Comparison of ENCODE assay signal across 19 cellular contexts in genomic region chr5:138095100-138095907, GRCh38. TPM values are rescaled to one million over a fixed set of nuclear protein-coding genes. Genes with fewer than 3 reads are reported as not detected.
DNase-seq lines count a peak whose midpoint lies in the region; ATAC-seq, FAIRE-seq and TF ChIP-seq lines count a peak whose summit lies in the region.
"Had no signal": no experiment of that assay in that cellular context is flagged by ENCODE, and none has a peak within 500 bp of the region (broad histone marks: within the 10 kb centered on the region; RNA-seq: fewer than 3 reads in every experiment).

No MANE protein-coding gene starts in this region.

- H3K27me3 ChIP-seq in HepG2 (ENCODE audit: control insufficient read depth in 1 of 2, insufficient read depth in 2 of 2, low read length in 2 of 2) (no peaks in the 10 kb centered on the region), transverse colon (peaks cover 6% of the 10 kb centered on the region)

- peak; percentile 93 for FAIRE-seq in HepG2 (lab: Jason Lieb, UNC)
- FAIRE-seq: K562 had no signal

- H3K27me3 Mint-ChIP-seq in endothelial cell (ENCODE audit: unreplicated experiment), result peaks cover 9% of the 10 kb centered on the region

- ATAC-seq in HepG2, result peak; percentile 92
- ATAC-seq: K562, PC-3 had no signal

- no peak for TF ChIP-seq RAD21 in HepG2 (CRISPR knock-in tag; IDR thresholded peaks at IDR 0.05)

- no peak overlapping the region for H3K9ac ChIP-seq in HepG2 (ENCODE audit: insufficient read depth, low read depth, low read length)

- POLR2A ChIA-PET in HEK293 (lab: Yijun Ruan, JAX) (no interaction called here), HepG2 (lab: Yijun Ruan, JAX) (no interaction called here)

- H3K9me3 ChIP-seq in HEK293 (ENCODE audit: control insufficient read depth, insufficient read depth, low read depth, low read length) (no peaks in the 10 kb centered on the region), HepG2 (ENCODE audit: low read length) (no peaks in the 10 kb centered on the region), transverse colon (no peaks in the 10 kb centered on the region)

- H2AFZ ChIP-seq in HepG2 (ENCODE audit: low read length), result no peak overlapping the region

- no peak for TF ChIP-seq POLR2A in HepG2 (IDR thresholded peaks at IDR 0.05; ENCODE audit: insufficient read depth in 1 of 2, low read depth in 2 of 2, low read length in 2 of 2)
- TF ChIP-seq POLR2A in transverse colon (IDR thresholded peaks at IDR 0.05), result no peak

- H3K36me3 ChIP-seq in HEK293 (ENCODE audit: control insufficient read depth in 2 of 2, insufficient read depth in 1 of 2, low read length in 2 of 2) (no peaks in the 10 kb centered on the region), HepG2 (replicated peaks in 1 of 2; ENCODE audit: control insufficient read depth in 1 of 2, insufficient read depth in 2 of 2, low read length in 2 of 2) (no peaks in the 10 kb centered on the region), transverse colon (no peaks in the 10 kb centered on the region)

- WGBS in HepG2 (ENCODE audit: low lambda C conversion rate), result 3% methylated on average over 4 of the region's 4 CpGs
- WGBS in transverse colon (ENCODE audit: low coverage in 1 of 2), 2 donors, result 68 to 71% methylated on average over 4 of the region's 4 CpGs

- H3K4me3 ChIP-seq in HEK293 (ENCODE audit: low read depth, low read length) (no peak overlapping the region), HepG2 (replicated peaks in 1 of 3; ENCODE audit: insufficient read depth in 1 of 3, low read depth in 2 of 3, low read length in 3 of 3) (peak overlapping the region in 1 of 3 experiments; percentile 53; a peak in 2 of 6 replicates), transverse colon (no peak overlapping the region)
- H3K4me3 ChIP-seq: K562 had no signal

- no peak overlapping the region for H3K27ac Mint-ChIP-seq in endothelial cell (ENCODE audit: unreplicated experiment)

- peak overlapping the region; percentile 67 for H3K4me2 ChIP-seq in HepG2 (ENCODE audit: low read depth, low read length)

- H3K27ac ChIP-seq in HEK293 (ENCODE audit: extremely low read depth, low read depth, low read length), result no peak overlapping the region
- H3K27ac ChIP-seq in HepG2 (ENCODE audit: extremely low read length, insufficient read depth, low read length), result peak overlapping the region; percentile 61
- H3K27ac ChIP-seq in transverse colon, result no peak overlapping the region

- H3K9me3 Mint-ChIP-seq in endothelial cell (ENCODE audit: unreplicated experiment), result no peaks in the 10 kb centered on the region
- H3K9me3 Mint-ChIP-seq: CD4-positive, alpha-beta T cell had no signal

- no peaks in the 10 kb centered on the region for H4K20me1 ChIP-seq in HepG2 (ENCODE audit: insufficient read depth, low read length)

- no peaks in the 10 kb centered on the region for H3K79me2 ChIP-seq in HepG2 (ENCODE audit: insufficient read depth, low read length)

- no peak for TF ChIP-seq CTCF in HEK293 (tag by site-specific recombination; IDR thresholded peaks at IDR 0.05)
- no peak for TF ChIP-seq CTCF in endothelial cell (IDR thresholded peaks at IDR 0.05; ENCODE audit: unreplicated experiment)
- TF ChIP-seq CTCF in HepG2 (CRISPR knock-in tag; IDR thresholded peaks at IDR 0.05), result no peak
- no peak for TF ChIP-seq CTCF in transverse colon (IDR thresholded peaks at IDR 0.05)

- DNase-seq in ELF-1 (ENCODE audit: low read depth, low spot score) (peak; percentile 53), endothelial cell (ENCODE audit: low spot score) (no peak), HepG2 (ENCODE audit: low spot score) (peak; percentile 86), HPDE6-E6E7 (ENCODE audit: extremely low spot score) (no peak), transverse colon (no peak), DMS153 treated with DMSO at 0.1 percent for 48 hours (lab: John Stamatoyannopoulos, UW; ENCODE audit: unreplicated experiment) (no peak)
- DNase-seq in stimulated activated CD4-positive, alpha-beta T cell treated with anti-CD3 and anti-CD28 coated beads, Interleukin-2, amount 100 ng/mL, for 48 hours, result no peak
- DNase-seq: ACHN; CD4-positive, alpha-beta T cell; DND-41; GOT3; NCI-H1436 treated with DMSO at 0.1 percent for 48 hours; NCI-H2081 treated with DMSO at 0.1 percent for 48 hours; NCI-H2227 treated with DMSO at 0.1 percent for 48 hours; NCI-H526; PC-3 had no signal

- in situ Hi-C loops in HepG2 (cut with HindIII; ENCODE audit: extremely low pct_ligation_motif_present, low pct_unique_long_range_greater_than_20kb) (no loop called here), transverse colon (cut with MboI; ENCODE audit: low pct_ligation_motif_present in 1 of 4, low pct_unique_long_range_greater_than_20kb in 1 of 4, low sequenced_read_pairs in 3 of 4) (no loop called here)

- CTCF ChIA-PET in HEK293 (lab: Yijun Ruan, JAX), result interaction anchor here (0.7 kb wide), 1 partner anchor 18 kb away, joined by 3 read pairs; no protein-coding TSS in a partner anchor
- CTCF ChIA-PET in HepG2 (lab: Yijun Ruan, JAX; ENCODE audit: low intra/inter-chr PET ratio, low total read pairs), result no interaction called here

- H3K4me3 Mint-ChIP-seq in endothelial cell (ENCODE audit: unreplicated experiment), result peak overlapping the region; percentile 66
- H3K4me3 Mint-ChIP-seq: CD4-positive, alpha-beta T cell had no signal

- TF ChIP-seq EP300 in HepG2 (IDR thresholded peaks at IDR 0.05; ENCODE audit: low read depth in 2 of 2, low read length in 2 of 2) (peak in 1 of 2 experiments; percentile 85; a peak in 2 of 4 replicates), HepG2 (CRISPR knock-in tag; IDR thresholded peaks at IDR 0.05; ENCODE audit: borderline replicate concordance) (no peak; the same call in 1 of the 2 replicates), transverse colon (IDR thresholded peaks at IDR 0.05; ENCODE audit: low read depth) (no peak)

- BruUV-seq in HepG2 (replicated peaks; lab: Mats Ljungman, UMichigan), result no TSS peak

- H3K36me3 Mint-ChIP-seq in endothelial cell (ENCODE audit: low read depth, unreplicated experiment), result no peaks in the 10 kb centered on the region

- H3K4me1 ChIP-seq in HEK293 (ENCODE audit: control insufficient read depth, insufficient read depth, low read length) (no peaks in the 10 kb centered on the region), HepG2 (ENCODE audit: insufficient read depth, low read length) (peaks cover 62% of the 10 kb centered on the region), transverse colon (no peaks in the 10 kb centered on the region)

- peaks cover 42% of the 10 kb centered on the region for H3K4me1 Mint-ChIP-seq in endothelial cell (ENCODE audit: unreplicated experiment)

- intact Hi-C loops in HepG2 (cut with micrococcal nuclease; ENCODE audit: unreplicated experiment), result no loop called here
- intact Hi-C loops in transverse colon (cut with DNase I; ENCODE audit: low total_unique reads), result no loop called here

RNA-seq across cellular contexts. Expression of gene WNT8A, which starts 11.5 kb away (rescaled TPM):
- total RNA-seq in endothelial cell (ENCODE audit: unreplicated experiment) (0.69 TPM), HepG2 (2016; rRNA removed; fragmentation: Illumina TruSeq; extraction: Trizol) (not detected in 2 replicates), transverse colon (not detected)
- not detected in 2 replicates for total RNA-seq in HepG2 (2016; cell fraction: cytosol; rRNA removed; fragmentation: Illumina TruSeq; extraction: Trizol; ENCODE audit: low read depth)
- 0.09 TPM in 1 of 2 replicates, not detected in the other for total RNA-seq in HepG2 (2016; cell fraction: insoluble cytoplasmic fraction; rRNA removed; fragmentation: Illumina TruSeq; extraction: Trizol)
- total RNA-seq in HepG2 (2016; cell fraction: membrane; rRNA removed; fragmentation: Illumina TruSeq; extraction: Trizol), result not detected in 2 replicates
- total RNA-seq in HepG2 (2016; cell fraction: nucleus; rRNA removed; fragmentation: Illumina TruSeq; extraction: Trizol), result not detected in 2 replicates
- polyA plus RNA-seq in HepG2 (2011; rRNA removed), result 0.04 TPM in 1 of 2 replicates, not detected in the other
- polyA plus RNA-seq in HepG2 (2011; cell fraction: cytosol; rRNA removed), result not detected in 2 replicates
- not detected in 2 replicates for polyA plus RNA-seq in HepG2 (2011; cell fraction: nucleus; rRNA removed)
- not detected in 2 replicates for polyA plus RNA-seq in HepG2 (2012)
- polyA plus RNA-seq in HepG2 (2016; cell fraction: cytosol; fragmentation: Illumina TruSeq; extraction: Trizol; ENCODE audit: low read depth), result not detected in 2 replicates
- polyA plus RNA-seq in HepG2 (2016; cell fraction: insoluble cytoplasmic fraction; fragmentation: Illumina TruSeq; extraction: Trizol; ENCODE audit: low read depth), result not detected in 2 replicates
- polyA plus RNA-seq in HepG2 (2016; cell fraction: membrane; fragmentation: Illumina TruSeq; extraction: Trizol; ENCODE audit: low read depth), result not detected in 2 replicates
- polyA plus RNA-seq in HepG2 (2016; cell fraction: nucleus; fragmentation: Illumina TruSeq; extraction: Trizol; ENCODE audit: insufficient read depth, low read depth), result not detected in 2 replicates
- polyA minus RNA-seq in HepG2 (2011; rRNA and poly(A)+ RNA removed; ENCODE audit: low replicate concordance), result not detected in 2 replicates
- polyA minus RNA-seq in HepG2 (2011; cell fraction: cytosol; rRNA and poly(A)+ RNA removed), result not detected in 2 replicates
- polyA minus RNA-seq in HepG2 (2011; cell fraction: nucleus; rRNA and poly(A)+ RNA removed), result not detected in 2 replicates
- total RNA-seq: CD4-positive, alpha-beta T cell; HT-29; K562; PC-3 had no signal
- polyA plus RNA-seq: K562 had no signal

RNA-seq across cellular contexts. Expression of gene NME5, which starts 43.9 kb away (rescaled TPM):
- total RNA-seq in endothelial cell (ENCODE audit: unreplicated experiment), result 0.82 TPM
- 0.18 and 0.39 TPM in 2 replicates for total RNA-seq in HepG2 (2016; rRNA removed; fragmentation: Illumina TruSeq; extraction: Trizol)
- total RNA-seq in HepG2 (2016; cell fraction: cytosol; rRNA removed; fragmentation: Illumina TruSeq; extraction: Trizol; ENCODE audit: low read depth), result 0.18 TPM in 1 of 2 replicates, not detected in the other
- 0.25 and 0.26 TPM in 2 replicates for total RNA-seq in HepG2 (2016; cell fraction: insoluble cytoplasmic fraction; rRNA removed; fragmentation: Illumina TruSeq; extraction: Trizol)
- not detected in 2 replicates for total RNA-seq in HepG2 (2016; cell fraction: membrane; rRNA removed; fragmentation: Illumina TruSeq; extraction: Trizol)
- 0.34 TPM in 1 of 2 replicates, not detected in the other for total RNA-seq in HepG2 (2016; cell fraction: nucleus; rRNA removed; fragmentation: Illumina TruSeq; extraction: Trizol)
- not detected in 2 replicates for polyA plus RNA-seq in HepG2 (2011; rRNA removed)
- polyA plus RNA-seq in HepG2 (2011; cell fraction: cytosol; rRNA removed), result not detected in 2 replicates
- polyA plus RNA-seq in HepG2 (2011; cell fraction: nucleus; rRNA removed), result not detected in 2 replicates
- polyA plus RNA-seq in HepG2 (2012), result not detected in 2 replicates
- 0.24 TPM in 1 of 2 replicates, not detected in the other for polyA plus RNA-seq in HepG2 (2016; cell fraction: cytosol; fragmentation: Illumina TruSeq; extraction: Trizol; ENCODE audit: low read depth)
- 0.20 and 0.40 TPM in 2 replicates for polyA plus RNA-seq in HepG2 (2016; cell fraction: insoluble cytoplasmic fraction; fragmentation: Illumina TruSeq; extraction: Trizol; ENCODE audit: low read depth)
- not detected in 2 replicates for polyA plus RNA-seq in HepG2 (2016; cell fraction: membrane; fragmentation: Illumina TruSeq; extraction: Trizol; ENCODE audit: low read depth)
- not detected in 2 replicates for polyA plus RNA-seq in HepG2 (2016; cell fraction: nucleus; fragmentation: Illumina TruSeq; extraction: Trizol; ENCODE audit: insufficient read depth, low read depth)
- not detected in 2 replicates for polyA minus RNA-seq in HepG2 (2011; rRNA and poly(A)+ RNA removed; ENCODE audit: low replicate concordance)
- not detected in 2 replicates for polyA minus RNA-seq in HepG2 (2011; cell fraction: cytosol; rRNA and poly(A)+ RNA removed)
- polyA minus RNA-seq in HepG2 (2011; cell fraction: nucleus; rRNA and poly(A)+ RNA removed), result not detected in 2 replicates
- total RNA-seq in transverse colon, result not detected
- total RNA-seq: CD4-positive, alpha-beta T cell; HT-29; K562 had no signal
- polyA plus RNA-seq: K562 had no signal

Comparison
In these comparisons a context has a peak if more than half of its experiments do, and no peak if none do; other contexts are left out.
1. DNase-seq: peak in ELF-1 (single experiment) and HepG2 (single experiment); none in endothelial cell (single experiment), HPDE6-E6E7 (single experiment), transverse colon (single experiment), DMS153 treated with DMSO at 0.1 percent for 48 hours (single experiment) and stimulated activated CD4-positive, alpha-beta T cell treated with anti-CD3 and anti-CD28 coated beads, Interleukin-2, amount 100 ng/mL, for 48 hours (0 of 2).